In the genomic region with DNA sequence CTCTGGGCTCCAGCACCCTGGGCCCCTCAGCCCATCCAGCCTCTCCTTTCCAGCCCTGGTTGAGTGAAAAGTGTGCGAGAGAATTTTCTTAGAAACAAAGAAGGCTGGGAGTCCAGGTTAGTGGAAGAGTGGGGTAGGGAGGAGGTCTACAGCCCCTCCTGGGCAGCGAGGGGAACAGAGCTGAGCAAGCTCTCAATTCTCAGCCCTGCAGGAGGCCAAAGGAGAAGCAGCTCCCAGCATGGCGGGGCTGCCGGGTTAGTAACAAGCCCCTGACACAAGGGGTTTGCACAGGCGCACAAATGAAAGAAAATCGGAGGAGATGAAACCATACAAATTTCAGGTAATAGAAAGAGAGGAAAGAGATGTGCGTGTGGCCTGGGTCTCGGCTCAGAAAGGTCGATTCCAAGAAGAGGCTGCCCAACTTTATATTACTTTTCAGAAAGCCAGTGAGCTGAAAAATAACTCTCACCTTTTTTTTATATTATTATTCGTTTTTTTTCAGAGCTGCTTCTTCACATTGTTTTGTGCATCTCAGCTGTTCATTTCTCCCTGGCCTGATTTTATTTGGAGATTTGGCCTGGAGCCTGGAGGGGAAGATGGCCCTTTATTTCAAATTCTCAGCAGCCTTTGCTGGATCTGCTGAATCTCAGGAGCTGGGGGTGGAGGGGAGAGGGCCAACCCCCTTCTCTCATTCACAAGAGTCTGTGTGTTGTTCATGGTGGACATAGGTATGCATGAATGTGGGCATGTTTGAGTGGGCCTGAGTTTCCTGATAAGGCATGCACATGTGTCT, we compare ENCODE assay signal across 19 cellular contexts.
"Had no signal": no experiment of that assay in that cellular context is flagged by ENCODE, and none has a peak within 500 bp of the region (broad histone marks: within the 10 kb centered on the region; RNA-seq: fewer than 3 reads in every experiment).

No MANE protein-coding gene starts in this region.

- H3K9me3 ChIP-seq: gastrocnemius medialis, lower lobe of right lung, spleen had no signal

- H3K4me1 Mint-ChIP-seq: activated CD4-positive, alpha-beta T cell treated with anti-CD3 and anti-CD28 coated beads for 36 hours; activated naive CD8-positive, alpha-beta T cell treated with anti-CD3 and anti-CD28 coated beads, Interleukin-2, amount 10 ng/mL, durations not matched to agents 7 days and 5 days; naive B cell had no signal

- H3K36me3 ChIP-seq: cardiac muscle cell, gastrocnemius medialis, lower lobe of right lung, spleen had no signal

- H3K4me3 Mint-ChIP-seq: activated CD4-positive, alpha-beta T cell treated with anti-CD3 and anti-CD28 coated beads for 36 hours; activated CD8-positive, alpha-beta T cell treated with anti-CD3 and anti-CD28 coated beads for 36 hours; activated naive CD8-positive, alpha-beta T cell treated with anti-CD3 and anti-CD28 coated beads, Interleukin-2, amount 10 ng/mL, durations not matched to agents 7 days and 5 days; activated T-cell treated with anti-CD3 and anti-CD28 coated beads, Interleukin-2, amount 50 U/mL, for 72 hours; naive B cell; stimulated activated naive B cell treated with anti-CD40 and anti-IgM and Interleukin-4, amounts not matched to agents 10 μg/mL and 1 μg/mL and 100 μg/mL, for 72 hours had no signal

- DNase-seq: activated CD4-positive, alpha-beta T cell treated with anti-CD3 and anti-CD28 coated beads for 36 hours; activated CD8-positive, alpha-beta memory T cell treated with anti-CD3 and anti-CD28 coated beads, Interleukin-2, amount 50 U/mL, for 4 hours; activated CD8-positive, alpha-beta T cell treated with anti-CD3 and anti-CD28 coated beads for 36 hours; activated naive CD8-positive, alpha-beta T cell treated with anti-CD3 and anti-CD28 coated beads, Interleukin-2, amount 10 ng/mL, durations not matched to agents 7 days and 5 days; activated T-cell treated with anti-CD3 and anti-CD28 coated beads, Interleukin-2, amount 50 U/mL, for 72 hours; aorta; effector memory CD4-positive, alpha-beta T cell; gastrocnemius medialis; kidney glomerular epithelial cell; lower lobe of right lung; naive B cell; stimulated activated CD4-positive, alpha-beta T cell treated with anti-CD3 and anti-CD28 coated beads, Interleukin-1b, Interleukin-23, amount 100 ng/mL, for 48 hours; stimulated activated naive B cell treated with anti-CD40 and anti-IgM and Interleukin-4, amounts not matched to agents 10 μg/mL and 1 μg/mL and 100 μg/mL, for 72 hours; T1000 had no signal

- H3K27ac Mint-ChIP-seq: activated CD4-positive, alpha-beta T cell treated with anti-CD3 and anti-CD28 coated beads for 36 hours; activated CD8-positive, alpha-beta T cell treated with anti-CD3 and anti-CD28 coated beads for 36 hours; activated naive CD8-positive, alpha-beta T cell treated with anti-CD3 and anti-CD28 coated beads, Interleukin-2, amount 10 ng/mL, durations not matched to agents 7 days and 5 days; activated T-cell treated with anti-CD3 and anti-CD28 coated beads, Interleukin-2, amount 50 U/mL, for 72 hours; naive B cell; stimulated activated naive B cell treated with anti-CD40 and anti-IgM and Interleukin-4, amounts not matched to agents 10 μg/mL and 1 μg/mL and 100 μg/mL, for 72 hours had no signal

- H3K27ac ChIP-seq: cardiac muscle cell, coronary artery, epithelial cell of prostate, gastrocnemius medialis, lower lobe of right lung, spleen, VCaP had no signal

- H3K4me3 ChIP-seq: cardiac muscle cell, coronary artery, gastrocnemius medialis, lower lobe of right lung, spleen had no signal

- H3K9me3 Mint-ChIP-seq: activated CD8-positive, alpha-beta T cell treated with anti-CD3 and anti-CD28 coated beads for 36 hours; activated naive CD8-positive, alpha-beta T cell treated with anti-CD3 and anti-CD28 coated beads, Interleukin-2, amount 10 ng/mL, durations not matched to agents 7 days and 5 days; activated T-cell treated with anti-CD3 and anti-CD28 coated beads, Interleukin-2, amount 50 U/mL, for 72 hours had no signal

- H3K36me3 Mint-ChIP-seq: activated naive CD8-positive, alpha-beta T cell treated with anti-CD3 and anti-CD28 coated beads, Interleukin-2, amount 10 ng/mL, durations not matched to agents 7 days and 5 days; naive B cell; stimulated activated naive B cell treated with anti-CD40 and anti-IgM and Interleukin-4, amounts not matched to agents 10 μg/mL and 1 μg/mL and 100 μg/mL, for 72 hours had no signal
